Comparison of ENCODE assay signal across 14 cellular contexts in the genomic region with DNA sequence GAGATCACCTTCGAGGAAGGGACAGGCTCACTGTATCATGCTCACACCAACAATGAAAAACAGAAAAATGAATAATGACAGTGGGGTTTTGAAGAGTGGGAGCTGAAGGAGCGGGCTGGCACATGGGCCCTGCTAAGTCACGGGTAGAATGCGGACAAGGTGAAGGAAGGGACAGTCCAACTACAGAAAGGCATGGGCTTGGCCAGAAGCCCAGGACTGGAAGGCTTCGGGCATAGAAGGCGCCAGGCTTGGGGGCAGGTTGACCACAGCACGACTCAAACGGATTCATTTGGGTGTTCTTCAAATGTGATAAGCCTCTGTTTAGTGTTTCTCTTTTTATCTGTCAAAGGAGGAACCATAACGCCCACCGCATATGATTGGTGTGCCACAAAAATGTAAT.
"Had no signal": no experiment of that assay in that cellular context is flagged by ENCODE, and none has a peak within 500 bp of the region (broad histone marks: within the 10 kb centered on the region; RNA-seq: fewer than 3 reads in every experiment).

No MANE protein-coding gene starts in this region.

- H3K4me3 ChIP-seq: ascending aorta, colonic mucosa, esophagus squamous epithelium had no signal

- ATAC-seq: activated CD8-positive, alpha-beta T cell treated with anti-CD3 and anti-CD28 coated beads, Interleukin-2, amount 10 ng/mL, durations not matched to agents 7 days and 5 days; activated naive CD8-positive, alpha-beta T cell treated with anti-CD3 and anti-CD28 coated beads, Interleukin-2, amount 50 U/mL, for 24 hours had no signal

- H3K4me1 ChIP-seq: ascending aorta, colonic mucosa, esophagus squamous epithelium had no signal

- H3K27me3 ChIP-seq: ascending aorta, colonic mucosa, esophagus squamous epithelium had no signal

- DNase-seq: activated CD4-positive, alpha-beta T cell treated with anti-CD3 and anti-CD28 coated beads for 4 hours; activated CD8-positive, alpha-beta memory T cell treated with anti-CD3 and anti-CD28 coated beads, Interleukin-2, amount 50 U/mL, for 48 hours; activated CD8-positive, alpha-beta T cell treated with anti-CD3 and anti-CD28 coated beads, Interleukin-2, amount 10 ng/mL, durations not matched to agents 7 days and 5 days; activated naive CD8-positive, alpha-beta T cell treated with anti-CD3 and anti-CD28 coated beads, Interleukin-2, amount 50 U/mL, for 24 hours; colonic mucosa; esophagus squamous epithelium; foreskin fibroblast; glutamatergic neuron; mesenchymal stem cell; stimulated activated CD4-positive, alpha-beta T cell treated with anti-CD3 and anti-CD28 coated beads, Interleukin-15, amount 100 ng/mL, for 24 hours; stimulated activated CD4-positive, alpha-beta T cell treated with anti-CD3 and anti-CD28 coated beads, Interleukin-4, amount 100 ng/mL, for 24 hours; stimulated activated naive CD8-positive, alpha-beta T cell treated with anti-CD3 and anti-CD28 coated beads, Interleukin-15, amount 100 ng/mL, for 72 hours; T-helper 9 cell had no signal

- H3K9me3 ChIP-seq: ascending aorta, colonic mucosa, esophagus squamous epithelium had no signal

- H3K27ac ChIP-seq: ascending aorta, colonic mucosa, esophagus squamous epithelium had no signal

- H3K36me3 ChIP-seq: ascending aorta, colonic mucosa, esophagus squamous epithelium had no signal
